8 cellular contexts compared by ENCODE assay signal in genomic region chr19:3471954-3472655, GRCh38. TPM values are rescaled to one million over a fixed set of nuclear protein-coding genes. Genes with fewer than 3 reads are reported as not detected.
A peak's percentile ranks its signal among the peaks of the same experiment; 100 is the strongest.
DNase-seq lines count a peak whose midpoint lies in the region; ATAC-seq, FAIRE-seq and TF ChIP-seq lines count a peak whose summit lies in the region.

No MANE protein-coding gene starts in this region.

- H2BK5ac ChIP-seq in mesenchymal stem cell (ENCODE audit: low read depth, low read length, poor library complexity, severe bottlenecking), result no peak overlapping the region

- H4K20me1 ChIP-seq in DOHH2 (ENCODE audit: control insufficient read depth, insufficient read depth, low read depth, low read length) (no peaks in the 10 kb centered on the region), PC-9 (ENCODE audit: insufficient read depth) (no peaks in the 10 kb centered on the region)

- BruUV-seq in PC-9 (replicated peaks; lab: Mats Ljungman, UMichigan), result no TSS peak

- peak overlapping the region; percentile 2 for H2BK15ac ChIP-seq in mesenchymal stem cell (ENCODE audit: low read depth, poor library complexity, severe bottlenecking)

- H3K27me3 ChIP-seq in DOHH2 (ENCODE audit: control insufficient read depth, low read length) (no peaks in the 10 kb centered on the region), PC-9 (ENCODE audit: insufficient read depth, low read depth) (no peaks in the 10 kb centered on the region), breast epithelium (no peaks in the 10 kb centered on the region), mesenchymal stem cell (ENCODE audit: control insufficient read depth in 1 of 2, insufficient read depth in 1 of 2, low read length in 2 of 2) (peaks cover 21 to 34% of the 10 kb centered on the region in 2 experiments)

- H3K4me3 ChIP-seq in DOHH2 (ENCODE audit: low read length), result no peak overlapping the region
- H3K4me3 ChIP-seq in PC-9, result no peak overlapping the region
- H3K4me3 ChIP-seq in breast epithelium, result no peak overlapping the region
- H3K4me3 ChIP-seq in mesenchymal stem cell (ENCODE audit: insufficient read depth in 1 of 2, low read depth in 1 of 2, low read length in 2 of 2), result no peak overlapping the region

- TF ChIP-seq CTCF in DOHH2 (IDR thresholded peaks at IDR 0.05; ENCODE audit: low read depth, low read length, poor library complexity, severe bottlenecking) (peak; percentile 92), PC-9 (conservative IDR thresholded peaks at IDR 0.05) (peak; percentile 78), breast epithelium (IDR thresholded peaks at IDR 0.05) (peak; percentile 79 to 85 (median 82))

- H3K36me3 ChIP-seq in DOHH2 (ENCODE audit: control insufficient read depth, low read length) (no peaks in the 10 kb centered on the region), PC-9 (ENCODE audit: low read depth) (no peaks in the 10 kb centered on the region), breast epithelium (no peaks in the 10 kb centered on the region), mesenchymal stem cell (ENCODE audit: control insufficient read depth in 1 of 2, insufficient read depth in 2 of 2, low read depth in 1 of 2, low read length in 2 of 2) (peaks cover 3 to 10% of the 10 kb centered on the region in 2 experiments)

- 0 out of 2 replicates have a peak, but pooled peaks cover 2% of the 10 kb centered on the region for H3K9me3 ChIP-seq in DOHH2 (ENCODE audit: control insufficient read depth, insufficient read depth, low read length)
- no peaks in the 10 kb centered on the region for H3K9me3 ChIP-seq in PC-9 (ENCODE audit: insufficient read depth, low read depth)
- H3K9me3 ChIP-seq in breast epithelium, result no peaks in the 10 kb centered on the region
- H3K9me3 ChIP-seq in mesenchymal stem cell (ENCODE audit: control insufficient read depth, low read length), result no peaks in the 10 kb centered on the region

- H3K9me2 ChIP-seq in DOHH2 (replicated peaks; ENCODE audit: control insufficient read depth, low read length) (no peaks in the 10 kb centered on the region), PC-9 (ENCODE audit: insufficient read depth) (no peaks in the 10 kb centered on the region)

- H3K18ac ChIP-seq in mesenchymal stem cell (ENCODE audit: low read depth in 1 of 2, low read length in 2 of 2), result no peak overlapping the region

- no peak overlapping the region for H3K4ac ChIP-seq in mesenchymal stem cell (ENCODE audit: low read depth in 1 of 2, low read length in 2 of 2)

- H3K9ac ChIP-seq in mesenchymal stem cell (ENCODE audit: low read length), result peak overlapping the region; percentile 58

- no peak overlapping the region for H2AK5ac ChIP-seq in mesenchymal stem cell (ENCODE audit: low read length, severe bottlenecking)

- H4K91ac ChIP-seq in mesenchymal stem cell (ENCODE audit: low read length), result no peak overlapping the region

- no peak for ATAC-seq in GM19395 (IDR thresholded peaks at IDR 0.05; ENCODE audit: unreplicated experiment)

- H3K79me2 ChIP-seq in DOHH2 (ENCODE audit: control insufficient read depth, low read length) (no peaks in the 10 kb centered on the region), PC-9 (ENCODE audit: low read depth) (no peaks in the 10 kb centered on the region)

- H4K8ac ChIP-seq in mesenchymal stem cell (ENCODE audit: low read length), result peak overlapping the region; percentile 15

- H3K4me2 ChIP-seq in DOHH2 (ENCODE audit: low read length) (no peak overlapping the region), PC-9 (no peak overlapping the region), mesenchymal stem cell (ENCODE audit: low read length, poor library complexity, severe bottlenecking) (no peak overlapping the region)

- no peak overlapping the region for H2BK120ac ChIP-seq in mesenchymal stem cell (ENCODE audit: low read depth, low read length)

- H3K4me1 ChIP-seq in DOHH2 (ENCODE audit: control insufficient read depth, low read length) (no peaks in the 10 kb centered on the region), PC-9 (replicated peaks; ENCODE audit: insufficient read depth) (no peaks in the 10 kb centered on the region), breast epithelium (peaks cover 0 to 3% of the 10 kb centered on the region in 2 donors), mesenchymal stem cell (ENCODE audit: control insufficient read depth, insufficient read depth, low read depth, low read length) (no peaks in the 10 kb centered on the region)

- POLR2A ChIA-PET in PC-9 (lab: Charles Lee; ENCODE audit: unreplicated experiment), result no interaction called here

- H2BK12ac ChIP-seq in mesenchymal stem cell (ENCODE audit: low read length in 2 of 2), result no peak overlapping the region

- intact Hi-C loops in PC-9 (cut with micrococcal nuclease; ENCODE audit: unreplicated experiment) (loop anchor here (2.0 kb wide), 2 partner anchors 145 to 167 kb away; no protein-coding TSS in a partner anchor), breast epithelium (cut with DNase I; ENCODE audit: low total_unique reads) (no loop called here)

- H3K27ac ChIP-seq in DOHH2 (ENCODE audit: low read depth, low read length) (no peak overlapping the region), PC-9 (no peak overlapping the region), breast epithelium (no peak overlapping the region), mesenchymal stem cell (ENCODE audit: low read length, poor library complexity, severe bottlenecking) (no peak overlapping the region)

- H3K79me1 ChIP-seq in mesenchymal stem cell (replicated peaks; ENCODE audit: low read length, poor library complexity, severe bottlenecking), result no peaks in the 10 kb centered on the region

- H2AFZ ChIP-seq in PC-9 (no peak overlapping the region), mesenchymal stem cell (ENCODE audit: low read depth, low read length) (no peak overlapping the region)

- H3K23ac ChIP-seq in mesenchymal stem cell (ENCODE audit: low read length in 2 of 2), result no peak overlapping the region

- H3F3A ChIP-seq in DOHH2 (ENCODE audit: control insufficient read depth, insufficient read depth) (no peaks in the 10 kb centered on the region), PC-9 (ENCODE audit: insufficient read depth, low read depth) (0 out of 2 replicates have a peak, but pooled peaks cover 3% of the 10 kb centered on the region)

- 66% methylated on average over 13 of the region's 24 CpGs for WGBS in mesenchymal stem cell

- FAIRE-seq in urothelium cell line (lab: Jason Lieb, UNC), result no peak

- no peak for TF ChIP-seq POLR2A in breast epithelium (IDR thresholded peaks at IDR 0.05)

- DNase-seq in PC-9 (no peak), breast epithelium (ENCODE audit: low spot score in 2 of 2) (no peak), mesenchymal stem cell (peak; percentile 32), urothelium cell line (ENCODE audit: low spot score) (peak; percentile 40), NCI-H2107 treated with DMSO at 0.1 percent for 48 hours (lab: John Stamatoyannopoulos, UW; ENCODE audit: unreplicated experiment) (no peak), SK-N-DZ (ENCODE audit: low spot score) (no peak)

- H3K14ac ChIP-seq in mesenchymal stem cell (ENCODE audit: low read length in 2 of 2), result no peak overlapping the region

- CTCF ChIA-PET in PC-9 (lab: Charles Lee), result no interaction called here

RNA-seq across cellular contexts. Expression of gene SMIM24, which starts 8.2 kb away (rescaled TPM):
- total RNA-seq in PC-9 (2021) (not detected in 2 replicates), breast epithelium (1 to 10 TPM in 2 of 3 donors, not detected in 1; 2.0 to 6.7 TPM)
- polyA plus RNA-seq in mesenchymal stem cell (2013, experiment 1 of 2), result 0.18 TPM
- polyA plus RNA-seq in mesenchymal stem cell (2013, experiment 2 of 2), result not detected
- polyA plus RNA-seq in SK-N-DZ (2014; cell fraction: cytosol; rRNA removed), result 1.3 TPM in 1 of 2 replicates, not detected in the other
- polyA plus RNA-seq in SK-N-DZ (2014; cell fraction: nucleus; rRNA removed), result 1.9 TPM in 1 of 2 replicates, not detected in the other

RNA-seq across cellular contexts. Expression of gene SMIM44, which starts 11.1 kb away (rescaled TPM):
- total RNA-seq in PC-9 (2021) (not detected in 2 replicates), breast epithelium (not detected)
- polyA plus RNA-seq in mesenchymal stem cell (2013, experiment 1 of 2), result not detected
- polyA plus RNA-seq in mesenchymal stem cell (2013, experiment 2 of 2), result not detected
- not detected in 2 replicates for polyA plus RNA-seq in SK-N-DZ (2014; cell fraction: cytosol; rRNA removed)
- polyA plus RNA-seq in SK-N-DZ (2014; cell fraction: nucleus; rRNA removed), result not detected in 2 replicates

RNA-seq across cellular contexts. Expression of gene DOHH, which starts 28.4 kb away (rescaled TPM):
- total RNA-seq in PC-9 (2021) (7.7 and 11.7 TPM in 2 replicates), breast epithelium (10 to 100 TPM; 11.6 to 13.4 (median 12.2) TPM)
- polyA plus RNA-seq in mesenchymal stem cell (2013, experiment 1 of 2), result 4.2 TPM
- polyA plus RNA-seq in mesenchymal stem cell (2013, experiment 2 of 2), result 3.8 TPM
- 9.7 and 19.7 TPM in 2 replicates for polyA plus RNA-seq in SK-N-DZ (2014; cell fraction: cytosol; rRNA removed)
- polyA plus RNA-seq in SK-N-DZ (2014; cell fraction: nucleus; rRNA removed), result 12.6 and 14.5 TPM in 2 replicates

RNA-seq across cellular contexts. Expression of gene FZR1, which starts 34.0 kb away (rescaled TPM):
- total RNA-seq in PC-9 (2021), result 57.0 and 60.4 TPM in 2 replicates
- 10 to 100 TPM; 15.8 to 28.7 (median 26.5) TPM for total RNA-seq in breast epithelium
- polyA plus RNA-seq in mesenchymal stem cell (2013, experiment 1 of 2), result 30.7 TPM
- polyA plus RNA-seq in mesenchymal stem cell (2013, experiment 2 of 2), result 28.8 TPM
- polyA plus RNA-seq in SK-N-DZ (2014; cell fraction: cytosol; rRNA removed), result 25.4 and 30.6 TPM in 2 replicates
- polyA plus RNA-seq in SK-N-DZ (2014; cell fraction: nucleus; rRNA removed), result 48.4 and 51.8 TPM in 2 replicates

Comparison
In these comparisons a context has a peak if more than half of its experiments do, and no peak if none do; other contexts are left out.
1. DNase-seq: peak in mesenchymal stem cell (single experiment) and urothelium cell line (single experiment); none in PC-9 (0 of 2), breast epithelium (0 of 2), NCI-H2107 treated with DMSO at 0.1 percent for 48 hours (single experiment) and SK-N-DZ (single experiment).
2. Peak in every context shown above with its lines, with median percentiles within 50 percentile points of each other: CTCF ChIP-seq.